In genomic region chr5:68215208-68215887, GRCh38 we compare ENCODE assay signal across 1 cellular context.
A peak's percentile ranks its signal among the peaks of the same experiment; 100 is the strongest.
TF ChIP-seq lines count a peak whose summit lies in the region.

Gene PIK3R1, plus strand, starts transcription at chr5:68215756. Its CDS starts 10,920 bp downstream, at chr5:68226676.

TF ChIP-seq in H1, 55 proteins besides CTCF, POLR2A, EP300 and RAD21 (continued from another document):
- no peak for TF ChIP-seq JUND (IDR thresholded peaks at IDR 0.05; ENCODE audit: low read length)
- TF ChIP-seq BRCA1 (IDR thresholded peaks at IDR 0.05; ENCODE audit: low read depth, low read length): no peak
- no peak for TF ChIP-seq HDAC6 (IDR thresholded peaks at IDR 0.05; ENCODE audit: low read depth, low read length)
- no peak for TF ChIP-seq EGR1 (IDR thresholded peaks at IDR 0.05; ENCODE audit: borderline replicate concordance, low read depth, low read length)
- peak; percentile 64; the same call in 1 of the 2 replicates for TF ChIP-seq PHF8 (conservative IDR thresholded peaks at IDR 0.05; ENCODE audit: low read depth, low read length)
- peak; percentile 71 for TF ChIP-seq POLR2AphosphoS5 (IDR thresholded peaks at IDR 0.05; ENCODE audit: low read depth, low read length)
- TF ChIP-seq SIRT6 (IDR thresholded peaks at IDR 0.05; ENCODE audit: low read length): no peak
- TF ChIP-seq CTBP2 (IDR thresholded peaks at IDR 0.05; ENCODE audit: borderline replicate concordance, insufficient read depth, insufficient read length, low read length): no peak
- no peak for TF ChIP-seq GABPA (IDR thresholded peaks at IDR 0.05; ENCODE audit: borderline replicate concordance, insufficient read depth, low read length)
- TF ChIP-seq CHD7 (IDR thresholded peaks at IDR 0.05; ENCODE audit: insufficient replicate concordance, low read length): no peak
- peak; percentile 61 for TF ChIP-seq KDM4A (IDR thresholded peaks at IDR 0.05; ENCODE audit: low read depth, low read length, severe bottlenecking)
- TF ChIP-seq SP1 (IDR thresholded peaks at IDR 0.05; ENCODE audit: low read depth, low read length): no peak
- no peak for TF ChIP-seq NANOG (IDR thresholded peaks at IDR 0.05; ENCODE audit: insufficient read depth, low read depth, low read length, poor library complexity, severe bottlenecking)
- peak; percentile 91 for TF ChIP-seq TAF1 (IDR thresholded peaks at IDR 0.05; ENCODE audit: low read depth, low read length)
- peak; percentile 67; the same call in 1 of the 2 replicates for TF ChIP-seq TBP (IDR thresholded peaks at IDR 0.05; ENCODE audit: low read depth, low read length)
- no peak for TF ChIP-seq FOSL1 (IDR thresholded peaks at IDR 0.05; ENCODE audit: insufficient read depth, low read depth, low read length)
- TF ChIP-seq TCF12 (IDR thresholded peaks at IDR 0.05; ENCODE audit: low read depth, low read length): no peak
- TF ChIP-seq EZH2 (IDR thresholded peaks at IDR 0.05; ENCODE audit: low read depth, low read length, severe bottlenecking): no peak
- TF ChIP-seq CREB1 (IDR thresholded peaks at IDR 0.05): peak; percentile 15; the same call in 1 of the 2 replicates
- TF ChIP-seq YY1 (IDR thresholded peaks at IDR 0.05; ENCODE audit: low read depth, low read length): no peak
- TF ChIP-seq ASH2L (IDR thresholded peaks at IDR 0.05; ENCODE audit: low read length): no peak
- no peak for TF ChIP-seq ATF2 (IDR thresholded peaks at IDR 0.05; ENCODE audit: low read length)
- TF ChIP-seq RBBP5 (IDR thresholded peaks at IDR 0.05; ENCODE audit: borderline replicate concordance, low read depth, low read length): no peak; the same call in 1 of the 2 replicates
- no peak for TF ChIP-seq KDM1A (IDR thresholded peaks at IDR 0.05; ENCODE audit: borderline replicate concordance, low read length)
- no peak for TF ChIP-seq MAFK (IDR thresholded peaks at IDR 0.05; ENCODE audit: low read depth, low read length)
- no peak for TF ChIP-seq SP2 (IDR thresholded peaks at IDR 0.05; ENCODE audit: low read length)
- TF ChIP-seq BACH1 (IDR thresholded peaks at IDR 0.05; ENCODE audit: low read length): no peak
- TF ChIP-seq E2F6 (IDR thresholded peaks at IDR 0.05): no peak
- no peak for TF ChIP-seq RNF2 (IDR thresholded peaks at IDR 0.05; ENCODE audit: borderline replicate concordance, low read depth, low read length, missing control alignments, poor library complexity, severe bottlenecking)
- no peak for TF ChIP-seq ATF3 (IDR thresholded peaks at IDR 0.05; ENCODE audit: insufficient read depth, low read depth, low read length)
- TF ChIP-seq SRF (IDR thresholded peaks at IDR 0.05; ENCODE audit: low read depth, low read length): no peak
- 0 out of 2 replicates have a peak, but pooled peaks have one; percentile 10 for TF ChIP-seq MAX (IDR thresholded peaks at IDR 0.05)
- peak; percentile 79 for TF ChIP-seq TAF7 (optimal IDR thresholded peaks at IDR 0.05; ENCODE audit: borderline replicate concordance, low read depth, low read length)
